In the genomic region with DNA sequence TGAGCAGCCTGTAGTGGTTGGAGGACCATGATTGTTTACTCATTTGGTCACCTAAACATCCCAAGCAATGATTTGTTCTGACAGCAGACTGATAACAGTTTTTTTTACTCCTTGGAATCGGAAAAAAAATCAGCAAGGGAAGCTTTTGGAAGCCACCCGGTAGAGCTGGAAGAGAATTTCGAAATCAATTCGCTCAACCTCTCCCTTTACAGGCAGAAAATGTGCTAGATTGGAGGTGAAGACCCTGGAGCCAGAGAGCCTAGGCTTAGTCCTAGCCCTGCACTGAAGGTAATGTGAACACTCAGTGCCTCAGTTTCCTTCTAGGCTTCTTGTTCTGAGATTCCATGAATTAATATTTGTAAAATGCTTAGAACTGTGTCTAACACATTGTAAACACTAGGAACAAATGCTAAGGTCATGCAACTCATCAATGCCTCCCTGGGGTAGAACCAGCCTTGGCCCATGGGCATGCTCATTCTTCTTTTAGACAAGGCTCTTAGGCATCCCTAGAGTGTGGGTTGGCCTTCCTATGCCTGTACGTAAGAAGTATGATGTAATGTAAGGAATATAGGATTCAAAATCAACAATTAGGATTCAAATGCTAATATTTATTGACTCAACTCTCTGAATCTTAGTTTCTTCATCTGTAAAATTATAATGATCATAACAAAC, we compare ENCODE assay signal across 1 cellular context.
TF ChIP-seq lines count a peak whose summit lies in the region.

No MANE protein-coding gene starts in this region.

TF ChIP-seq in HCT116, 20 proteins besides CTCF, POLR2A, EP300 and RAD21 (continued from another document):
- TF ChIP-seq, protein P1, sequence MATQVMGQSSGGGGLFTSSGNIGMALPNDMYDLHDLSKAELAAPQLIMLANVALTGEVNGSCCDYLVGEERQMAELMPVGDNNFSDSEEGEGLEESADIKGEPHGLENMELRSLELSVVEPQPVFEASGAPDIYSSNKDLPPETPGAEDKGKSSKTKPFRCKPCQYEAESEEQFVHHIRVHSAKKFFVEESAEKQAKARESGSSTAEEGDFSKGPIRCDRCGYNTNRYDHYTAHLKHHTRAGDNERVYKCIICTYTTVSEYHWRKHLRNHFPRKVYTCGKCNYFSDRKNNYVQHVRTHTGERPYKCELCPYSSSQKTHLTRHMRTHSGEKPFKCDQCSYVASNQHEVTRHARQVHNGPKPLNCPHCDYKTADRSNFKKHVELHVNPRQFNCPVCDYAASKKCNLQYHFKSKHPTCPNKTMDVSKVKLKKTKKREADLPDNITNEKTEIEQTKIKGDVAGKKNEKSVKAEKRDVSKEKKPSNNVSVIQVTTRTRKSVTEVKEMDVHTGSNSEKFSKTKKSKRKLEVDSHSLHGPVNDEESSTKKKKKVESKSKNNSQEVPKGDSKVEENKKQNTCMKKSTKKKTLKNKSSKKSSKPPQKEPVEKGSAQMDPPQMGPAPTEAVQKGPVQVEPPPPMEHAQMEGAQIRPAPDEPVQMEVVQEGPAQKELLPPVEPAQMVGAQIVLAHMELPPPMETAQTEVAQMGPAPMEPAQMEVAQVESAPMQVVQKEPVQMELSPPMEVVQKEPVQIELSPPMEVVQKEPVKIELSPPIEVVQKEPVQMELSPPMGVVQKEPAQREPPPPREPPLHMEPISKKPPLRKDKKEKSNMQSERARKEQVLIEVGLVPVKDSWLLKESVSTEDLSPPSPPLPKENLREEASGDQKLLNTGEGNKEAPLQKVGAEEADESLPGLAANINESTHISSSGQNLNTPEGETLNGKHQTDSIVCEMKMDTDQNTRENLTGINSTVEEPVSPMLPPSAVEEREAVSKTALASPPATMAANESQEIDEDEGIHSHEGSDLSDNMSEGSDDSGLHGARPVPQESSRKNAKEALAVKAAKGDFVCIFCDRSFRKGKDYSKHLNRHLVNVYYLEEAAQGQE (IDR thresholded peaks at IDR 0.05; ENCODE audit: low read depth): no peak
- TF ChIP-seq EGR1 (IDR thresholded peaks at IDR 0.05; ENCODE audit: low read depth): no peak
- TF ChIP-seq, protein P2, sequence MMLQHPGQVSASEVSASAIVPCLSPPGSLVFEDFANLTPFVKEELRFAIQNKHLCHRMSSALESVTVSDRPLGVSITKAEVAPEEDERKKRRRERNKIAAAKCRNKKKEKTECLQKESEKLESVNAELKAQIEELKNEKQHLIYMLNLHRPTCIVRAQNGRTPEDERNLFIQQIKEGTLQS (IDR thresholded peaks at IDR 0.05): no peak
- TF ChIP-seq, protein P3, sequence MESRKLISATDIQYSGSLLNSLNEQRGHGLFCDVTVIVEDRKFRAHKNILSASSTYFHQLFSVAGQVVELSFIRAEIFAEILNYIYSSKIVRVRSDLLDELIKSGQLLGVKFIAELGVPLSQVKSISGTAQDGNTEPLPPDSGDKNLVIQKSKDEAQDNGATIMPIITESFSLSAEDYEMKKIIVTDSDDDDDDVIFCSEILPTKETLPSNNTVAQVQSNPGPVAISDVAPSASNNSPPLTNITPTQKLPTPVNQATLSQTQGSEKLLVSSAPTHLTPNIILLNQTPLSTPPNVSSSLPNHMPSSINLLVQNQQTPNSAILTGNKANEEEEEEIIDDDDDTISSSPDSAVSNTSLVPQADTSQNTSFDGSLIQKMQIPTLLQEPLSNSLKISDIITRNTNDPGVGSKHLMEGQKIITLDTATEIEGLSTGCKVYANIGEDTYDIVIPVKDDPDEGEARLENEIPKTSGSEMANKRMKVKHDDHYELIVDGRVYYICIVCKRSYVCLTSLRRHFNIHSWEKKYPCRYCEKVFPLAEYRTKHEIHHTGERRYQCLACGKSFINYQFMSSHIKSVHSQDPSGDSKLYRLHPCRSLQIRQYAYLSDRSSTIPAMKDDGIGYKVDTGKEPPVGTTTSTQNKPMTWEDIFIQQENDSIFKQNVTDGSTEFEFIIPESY (IDR thresholded peaks at IDR 0.05; ENCODE audit: extremely low read depth, insufficient replicate concordance, low read length): no peak
- no peak for TF ChIP-seq SIN3A (IDR thresholded peaks at IDR 0.05; ENCODE audit: low read depth)
- TF ChIP-seq EZH2 (IDR thresholded peaks at IDR 0.05): no peak
- no peak for TF ChIP-seq EZH2phosphoT487 (IDR thresholded peaks at IDR 0.05; ENCODE audit: borderline replicate concordance)
- no peak for TF ChIP-seq SRF (IDR thresholded peaks at IDR 0.05; ENCODE audit: low read depth)
